Comparison of ENCODE assay signal across 8 cellular contexts in the genomic region with DNA sequence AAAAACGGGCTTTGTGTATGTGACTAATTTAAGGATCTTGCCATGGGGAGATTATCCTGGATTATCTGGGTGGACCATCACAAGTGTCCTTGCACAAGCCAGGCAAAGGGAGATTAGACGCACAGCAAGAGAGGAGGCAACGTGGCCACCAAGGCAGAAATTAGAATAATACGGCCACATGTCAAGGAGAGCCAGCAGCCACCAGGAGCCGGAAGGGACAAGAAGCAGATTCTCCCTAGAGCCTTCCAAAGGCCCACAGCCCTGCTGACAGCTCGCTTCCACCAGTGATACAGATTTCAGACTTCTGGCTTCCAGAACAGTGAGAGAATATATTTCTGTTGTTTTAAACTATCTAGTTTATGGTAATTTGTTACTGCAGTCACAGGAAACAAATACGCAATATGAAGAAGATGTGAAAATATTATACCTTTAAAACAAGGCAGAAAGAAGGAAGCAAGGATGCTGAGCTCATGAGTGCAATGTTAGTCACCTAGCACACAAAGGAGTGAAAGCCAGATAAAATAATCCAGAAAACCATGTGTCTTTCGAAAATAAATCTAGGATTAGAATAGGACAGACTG. TPM values are rescaled to one million over a fixed set of nuclear protein-coding genes. Genes with fewer than 3 reads are reported as not detected.
DNase-seq lines count a peak whose midpoint lies in the region; ATAC-seq, FAIRE-seq and TF ChIP-seq lines count a peak whose summit lies in the region.

No MANE protein-coding gene starts in this region.

- H3K9ac ChIP-seq in astrocyte (ENCODE audit: low read length), result peak overlapping the region; percentile 89

- peaks cover 18% of the 10 kb centered on the region for H3K4me1 Mint-ChIP-seq in activated naive CD4-positive, alpha-beta T cell treated with anti-CD3 and anti-CD28 coated beads for 36 hours (ENCODE audit: low read depth)
- peaks cover 57% of the 10 kb centered on the region for H3K4me1 Mint-ChIP-seq in astrocyte (ENCODE audit: low read depth, unreplicated experiment)
- peaks cover 36% of the 10 kb centered on the region for H3K4me1 Mint-ChIP-seq in type B pancreatic cell (ENCODE audit: unreplicated experiment)
- H3K4me1 Mint-ChIP-seq in WTC11, result peaks cover 25% of the 10 kb centered on the region

- DNase-seq in activated naive CD4-positive, alpha-beta T cell treated with anti-CD3 and anti-CD28 coated beads for 36 hours, result no peak
- DNase-seq in activated naive CD4-positive, alpha-beta T cell treated with Interleukin-2 at 50 U/mL for 16 hours, result no peak
- DNase-seq in astrocyte (ENCODE audit: low read depth), result peak; percentile 81
- DNase-seq in kidney glomerular epithelial cell (lab: John Stamatoyannopoulos, UW), result peak; percentile 78
- no peak for DNase-seq in type B pancreatic cell (ENCODE audit: extremely low spot score, unreplicated experiment)
- no peak for DNase-seq in WTC11 (ENCODE audit: low spot score)
- no peak for DNase-seq in MG63

- TF ChIP-seq CTCF in astrocyte (IDR thresholded peaks at IDR 0.05; ENCODE audit: insufficient read depth, low read depth, low read length) (no peak), type B pancreatic cell (conservative IDR thresholded peaks at IDR 0.05) (no peak), WTC11 (IDR thresholded peaks at IDR 0.05) (no peak)

- peaks cover 42% of the 10 kb centered on the region for H3K4me1 ChIP-seq in astrocyte (ENCODE audit: insufficient read depth, low read length)

- intact Hi-C loops in activated naive CD4-positive, alpha-beta T cell treated with anti-CD3 and anti-CD28 coated beads for 36 hours (cut with micrococcal nuclease), result loop anchor here (1.0 to 5.0 kb wide), 6 partner anchors 29 to 388 kb away; partner anchors contain the start of genes F2RL1 and IQGAP2

- H3K4me3 Mint-ChIP-seq in activated naive CD4-positive, alpha-beta T cell treated with anti-CD3 and anti-CD28 coated beads for 36 hours, result no peak overlapping the region
- H3K4me3 Mint-ChIP-seq in astrocyte (ENCODE audit: unreplicated experiment), result peak overlapping the region; percentile 17
- no peak overlapping the region for H3K4me3 Mint-ChIP-seq in type B pancreatic cell
- no peak overlapping the region for H3K4me3 Mint-ChIP-seq in WTC11

- H3K27me3 Mint-ChIP-seq in activated naive CD4-positive, alpha-beta T cell treated with anti-CD3 and anti-CD28 coated beads for 36 hours (ENCODE audit: low read depth), result no peaks in the 10 kb centered on the region
- H3K27me3 Mint-ChIP-seq in astrocyte (ENCODE audit: low read depth, unreplicated experiment), result no peaks in the 10 kb centered on the region
- H3K27me3 Mint-ChIP-seq in type B pancreatic cell, result no peaks in the 10 kb centered on the region
- no peaks in the 10 kb centered on the region; the same call in 1 of the 2 replicates for H3K27me3 Mint-ChIP-seq in WTC11 (ENCODE audit: low read depth)

- H3K9me3 Mint-ChIP-seq in activated naive CD4-positive, alpha-beta T cell treated with anti-CD3 and anti-CD28 coated beads for 36 hours, result no peaks in the 10 kb centered on the region
- H3K9me3 Mint-ChIP-seq in astrocyte (ENCODE audit: unreplicated experiment) (no peaks in the 10 kb centered on the region), type B pancreatic cell (peaks cover 5% of the 10 kb centered on the region), WTC11 (peaks cover 12% of the 10 kb centered on the region)

- H3K4me3 ChIP-seq in astrocyte (ENCODE audit: insufficient read depth, low read depth, low read length) (no peak overlapping the region), MG63 (no peak overlapping the region)

- no peaks in the 10 kb centered on the region for H3K36me3 Mint-ChIP-seq in activated naive CD4-positive, alpha-beta T cell treated with anti-CD3 and anti-CD28 coated beads for 36 hours (ENCODE audit: low read depth)
- H3K36me3 Mint-ChIP-seq in astrocyte (ENCODE audit: low read depth, unreplicated experiment) (no peaks in the 10 kb centered on the region), type B pancreatic cell (no peaks in the 10 kb centered on the region), WTC11 (peaks cover 12% of the 10 kb centered on the region)

- no peaks in the 10 kb centered on the region for H3K27me3 ChIP-seq in astrocyte (ENCODE audit: insufficient read depth, low read length)
- H3K27me3 ChIP-seq in MG63, result no peaks in the 10 kb centered on the region

- no peak for ATAC-seq in WTC11
- no peak for ATAC-seq in GM18907 (IDR thresholded peaks at IDR 0.05; ENCODE audit: unreplicated experiment)

- no peak overlapping the region for H2AFZ ChIP-seq in astrocyte (ENCODE audit: low read depth, low read length)

- H3K9me3 ChIP-seq in astrocyte (ENCODE audit: insufficient read depth, low read depth, low read length), result no peaks in the 10 kb centered on the region
- peaks cover 10% of the 10 kb centered on the region for H3K9me3 ChIP-seq in MG63

- FAIRE-seq in astrocyte (lab: Jason Lieb, UNC), result no peak

- H3K27ac Mint-ChIP-seq in activated naive CD4-positive, alpha-beta T cell treated with anti-CD3 and anti-CD28 coated beads for 36 hours, result peak overlapping the region; percentile 70
- H3K27ac Mint-ChIP-seq in astrocyte (ENCODE audit: unreplicated experiment) (peak overlapping the region; percentile 99), type B pancreatic cell (peak overlapping the region; percentile 66), WTC11 (no peak overlapping the region)

- peak overlapping the region; percentile 100 for H3K27ac ChIP-seq in astrocyte (ENCODE audit: low read depth, low read length)

- peak overlapping the region; percentile 71 for H3K4me2 ChIP-seq in astrocyte (ENCODE audit: low read length)

- POLR2A ChIA-PET in WTC11 (lab: Charles Lee), result no interaction called here

- H3K36me3 ChIP-seq in astrocyte (ENCODE audit: insufficient read depth, low read length) (no peaks in the 10 kb centered on the region), MG63 (no peaks in the 10 kb centered on the region)

- no peaks in the 10 kb centered on the region for H3K79me2 ChIP-seq in astrocyte (ENCODE audit: insufficient read depth, low read length)

- H4K20me1 ChIP-seq in astrocyte (ENCODE audit: insufficient read depth, low read length), result no peaks in the 10 kb centered on the region

- CTCF ChIA-PET in activated naive CD4-positive, alpha-beta T cell treated with anti-CD3 and anti-CD28 coated beads for 36 hours (lab: Charles Lee), result interaction anchor here (0.7 to 1.6 kb wide), 2 partner anchors 15 to 464 kb away, joined by 3 to 9 read pairs; no protein-coding TSS in a partner anchor
- CTCF ChIA-PET in WTC11 (lab: Charles Lee), result interaction anchor here (3.1 kb wide), 1 partner anchor 16 kb away, joined by 12 read pairs; no protein-coding TSS in a partner anchor

TF ChIP-seq in WTC11, 78 proteins besides CTCF, POLR2A, EP300 and RAD21 (continues in another document):
- TF ChIP-seq ELF4 (CRISPR knock-in tag; IDR thresholded peaks at IDR 0.05; ENCODE audit: low read depth) (no peak), RELA (CRISPR knock-in tag; IDR thresholded peaks at IDR 0.05; ENCODE audit: borderline replicate concordance) (no peak), CBFB (CRISPR knock-in tag; IDR thresholded peaks at IDR 0.05; ENCODE audit: low read depth) (no peak), PREB (CRISPR knock-in tag; IDR thresholded peaks at IDR 0.05; ENCODE audit: borderline replicate concordance) (no peak)
- TF ChIP-seq, protein P1, sequence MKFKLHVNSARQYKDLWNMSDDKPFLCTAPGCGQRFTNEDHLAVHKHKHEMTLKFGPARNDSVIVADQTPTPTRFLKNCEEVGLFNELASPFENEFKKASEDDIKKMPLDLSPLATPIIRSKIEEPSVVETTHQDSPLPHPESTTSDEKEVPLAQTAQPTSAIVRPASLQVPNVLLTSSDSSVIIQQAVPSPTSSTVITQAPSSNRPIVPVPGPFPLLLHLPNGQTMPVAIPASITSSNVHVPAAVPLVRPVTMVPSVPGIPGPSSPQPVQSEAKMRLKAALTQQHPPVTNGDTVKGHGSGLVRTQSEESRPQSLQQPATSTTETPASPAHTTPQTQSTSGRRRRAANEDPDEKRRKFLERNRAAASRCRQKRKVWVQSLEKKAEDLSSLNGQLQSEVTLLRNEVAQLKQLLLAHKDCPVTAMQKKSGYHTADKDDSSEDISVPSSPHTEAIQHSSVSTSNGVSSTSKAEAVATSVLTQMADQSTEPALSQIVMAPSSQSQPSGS (CRISPR knock-in tag; IDR thresholded peaks at IDR 0.05; ENCODE audit: borderline replicate concordance, low read depth), result no peak

RNA-seq across cellular contexts. Expression of gene F2RL1, which starts 28.7 kb away (rescaled TPM):
- 1 to 10 TPM; 2.9 to 3.0 TPM for total RNA-seq in activated naive CD4-positive, alpha-beta T cell treated with anti-CD3 and anti-CD28 coated beads for 36 hours
- total RNA-seq in astrocyte (140 and 164 TPM in 2 replicates), type B pancreatic cell (ENCODE audit: low replicate concordance) (10.9 and 35.2 TPM in 2 replicates), WTC11 (2021) (37.3 to 38.9 TPM (median 37.5 TPM) in 3 replicates)
- 1.2 TPM in 2 replicates for total RNA-seq in MG63 (2014; rRNA removed; shearing (Covaris generic); ENCODE audit: low replicate concordance)

RNA-seq across cellular contexts. Expression of gene S100Z, which starts 59.7 kb away (rescaled TPM):
- total RNA-seq in activated naive CD4-positive, alpha-beta T cell treated with anti-CD3 and anti-CD28 coated beads for 36 hours, result 1 to 10 TPM in 1 of 2 experiments, under 1 TPM in 1; 0.81 to 1.1 TPM
- total RNA-seq in astrocyte (not detected in 2 replicates), type B pancreatic cell (ENCODE audit: low replicate concordance) (0.56 and 0.67 TPM in 2 replicates), WTC11 (2021) (not detected in 3 replicates)
- total RNA-seq in MG63 (2014; rRNA removed; shearing (Covaris generic); ENCODE audit: low replicate concordance), result not detected in 2 replicates

Comparison
In these comparisons a context has a peak if more than half of its experiments do, and no peak if none do; other contexts are left out.
1. DNase-seq: peak in astrocyte (single experiment) and kidney glomerular epithelial cell (single experiment); none in activated naive CD4-positive, alpha-beta T cell treated with anti-CD3 and anti-CD28 coated beads for 36 hours (single experiment), activated naive CD4-positive, alpha-beta T cell treated with Interleukin-2 at 50 U/mL for 16 hours (single experiment), type B pancreatic cell (single experiment), WTC11 (single experiment) and MG63 (single experiment).